ENCODE assay signal across 8 cellular contexts in the genomic region with DNA sequence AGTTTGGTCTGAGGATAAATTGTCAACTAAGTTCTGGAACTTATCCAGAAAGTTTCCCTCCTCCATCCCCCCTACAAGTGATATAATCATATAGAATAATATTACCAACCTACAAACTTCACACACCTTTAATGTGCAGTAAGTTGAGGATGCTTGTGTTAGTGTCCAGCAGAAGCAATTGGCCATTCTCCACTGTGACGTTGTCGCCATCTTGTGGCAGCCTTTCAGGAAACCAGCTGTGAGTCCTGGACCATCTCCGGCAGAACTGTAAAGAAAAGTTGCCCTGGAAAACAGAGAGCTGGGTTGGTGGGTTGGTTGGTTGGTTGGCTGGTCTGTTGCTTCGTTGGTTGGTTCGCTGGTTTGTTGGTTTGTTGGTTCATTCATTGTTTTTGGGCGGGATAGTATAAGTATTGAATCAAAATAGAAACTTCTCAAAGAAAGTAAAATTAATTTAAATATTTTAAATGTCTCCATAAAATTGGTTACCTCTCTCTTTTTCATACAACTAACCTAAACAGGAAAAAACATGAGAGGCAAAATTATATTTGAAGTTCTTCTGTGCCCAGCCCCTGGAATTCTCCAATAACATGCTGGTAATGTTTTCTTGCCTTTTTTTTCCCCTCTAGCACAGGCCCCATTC.
A peak's percentile ranks its signal among the peaks of the same experiment; 100 is the strongest.
DNase-seq lines count a peak whose midpoint lies in the region; TF ChIP-seq lines count a peak whose summit lies in the region.

No MANE protein-coding gene starts in this region.

- peaks cover 6% of the 10 kb centered on the region for H3K27me3 ChIP-seq in transverse colon

- H3K36me3 ChIP-seq in transverse colon = no peaks in the 10 kb centered on the region

- H3K27ac ChIP-seq in transverse colon = no peak overlapping the region

- TF ChIP-seq CTCF in GM12865 (IDR thresholded peaks at IDR 0.05; ENCODE audit: insufficient read depth, low read depth, low read length, missing control alignments) (peak; percentile 85), HFFc6 (IDR thresholded peaks at IDR 0.05) (peak; percentile 82), transverse colon (IDR thresholded peaks at IDR 0.05) (peak; percentile 32 to 59 (median 53))

- no peaks in the 10 kb centered on the region for H3K36me3 Mint-ChIP-seq in HFFc6 (ENCODE audit: low read depth)

- no peaks in the 10 kb centered on the region for H3K9me3 Mint-ChIP-seq in HFFc6

- peak; percentile 66 for DNase-seq in ACHN
- DNase-seq in GM12865 (ENCODE audit: low read depth) = peak; percentile 81
- DNase-seq in HFFc6 = peak; percentile 55
- peak; percentile 32 for DNase-seq in NCI-H1048 (lab: John Stamatoyannopoulos, UW)
- DNase-seq in SKM-1 (lab: John Stamatoyannopoulos, UW; ENCODE audit: unreplicated experiment) = peak; percentile 10
- peak; percentile 61 for DNase-seq in epidermal melanocyte (ENCODE audit: insufficient read length, low spot score)
- peak; percentile 64 for DNase-seq in midbrain (lab: John Stamatoyannopoulos, UW)
- peak; percentile 68 for DNase-seq in transverse colon

- H3K9me3 ChIP-seq in transverse colon = no peaks in the 10 kb centered on the region

- no peaks in the 10 kb centered on the region for H3K4me1 Mint-ChIP-seq in HFFc6 (ENCODE audit: low read depth)

- 19 to 23% methylated on average over 4 to 6 of the region's 6 CpGs for WGBS in transverse colon (ENCODE audit: low coverage in 1 of 2), 2 donors

- no peak overlapping the region for H3K4me3 Mint-ChIP-seq in HFFc6

- no peaks in the 10 kb centered on the region for H3K4me1 ChIP-seq in transverse colon

- intact Hi-C loops in transverse colon (cut with DNase I; ENCODE audit: low total_unique reads) = no loop called here

- in situ Hi-C loops in ACHN (cut with HindIII; ENCODE audit: low pct_ligation_motif_present, low pct_unique_long_range_greater_than_20kb, low sequenced_read_pairs) (no loop called here), transverse colon (cut with MboI; ENCODE audit: low pct_ligation_motif_present in 1 of 4, low pct_unique_long_range_greater_than_20kb in 1 of 4, low sequenced_read_pairs in 3 of 4) (no loop called here)

- H3K27ac Mint-ChIP-seq in HFFc6 = no peak overlapping the region

- TF ChIP-seq EP300 in transverse colon (IDR thresholded peaks at IDR 0.05; ENCODE audit: low read depth) = no peak

- H3K4me3 ChIP-seq in GM12865 (ENCODE audit: low read depth, low read length) (no peak overlapping the region), transverse colon (no peak overlapping the region)

- no peak for TF ChIP-seq POLR2A in transverse colon (IDR thresholded peaks at IDR 0.05)

- H3K27me3 Mint-ChIP-seq in HFFc6 (ENCODE audit: insufficient read depth) = no peaks in the 10 kb centered on the region; the same call in 1 of the 2 replicates

Comparison
In these comparisons a context has a peak if more than half of its experiments do, and no peak if none do; other contexts are left out.
1. DNase-seq: peak in every context shown above with its lines; median percentile 81 in GM12865; 68 in transverse colon; 66 in ACHN; 64 in midbrain; 61 in epidermal melanocyte; 55 in HFFc6; 32 in NCI-H1048; 10 in SKM-1.